In genomic region chr2:207710814-207711740, GRCh38 we compare ENCODE assay signal across 8 cellular contexts. TPM values are rescaled to one million over a fixed set of nuclear protein-coding genes. Genes with fewer than 3 reads are reported as not detected.
A peak's percentile ranks its signal among the peaks of the same experiment; 100 is the strongest.
DNase-seq lines count a peak whose midpoint lies in the region; ATAC-seq and TF ChIP-seq lines count a peak whose summit lies in the region.

CCNYL1 (plus strand) TSS chr2:207711640; CDS start chr2:207711897, 257 bp downstream.

- peak; percentile 89 for TF ChIP-seq POLR2A in GM19193 (IDR thresholded peaks at IDR 0.05; ENCODE audit: extremely low read depth, insufficient read depth, insufficient read length)

- H3K4me3 ChIP-seq in colonic mucosa, result peak within 1 kb of the TSS; percentile 94

- DNase-seq in AML-193 (lab: John Stamatoyannopoulos, UW), result peak; percentile 96 to 97
- DNase-seq in NCI-H510A treated with DMSO at 0.1 percent for 48 hours (lab: John Stamatoyannopoulos, UW), result peak; percentile 97
- DNase-seq in activated CD4-positive, alpha-beta T cell treated with anti-CD3 and anti-CD28 coated beads for 4 hours, result peak; percentile 95 to 98
- peak; percentile 98 for DNase-seq in colonic mucosa
- peak; percentile 100 for DNase-seq in kidney tubule cell (ENCODE audit: low spot score)
- peak; percentile 86 to 96 (median 94) for DNase-seq in stimulated activated CD4-positive, alpha-beta T cell treated with anti-CD3 and anti-CD28 coated beads, Interleukin-1b, Interleukin-23, amount 100 ng/mL, for 24 hours (ENCODE audit: low read depth in 4 of 4, low spot score in 1 of 4)

- H3K27me3 ChIP-seq in colonic mucosa, result no peaks in the 10 kb centered on the region

- no peaks in the 10 kb centered on the region for H3K9me3 ChIP-seq in colonic mucosa

- H3K27ac ChIP-seq in colonic mucosa, result peak within 1 kb of the TSS; percentile 95

- no peak for TF ChIP-seq CTCF in colonic mucosa (IDR thresholded peaks at IDR 0.05)

- H3K36me3 ChIP-seq in colonic mucosa, result no peaks in the 10 kb centered on the region

- peak within 1 kb of the TSS; percentile 85 to 96 for H3K9ac ChIP-seq in colonic mucosa (ENCODE audit: low read depth in 2 of 2, low read length in 2 of 2)

- ATAC-seq in HG03439 (IDR thresholded peaks at IDR 0.05; ENCODE audit: unreplicated experiment), result peak; percentile 97

- intact Hi-C loops in colonic mucosa (cut with DNase I), result loop anchor here (5.0 kb wide), 1 partner anchor 84 kb away; the partner anchor contains the start of gene METTL21A

- no peaks in the 10 kb centered on the region for H3K4me1 ChIP-seq in colonic mucosa

RNA-seq across cellular contexts. Expression of gene CCNYL1, which starts in this region (rescaled TPM):
- total RNA-seq in colonic mucosa, result 10 to 100 TPM; 19.9 to 33.1 TPM

Comparison
In these comparisons a context has a peak if more than half of its experiments do, and no peak if none do; other contexts are left out.
1. Peak in every context shown above with its lines: DNase-seq, ATAC-seq, H3K4me3 ChIP-seq and H3K27ac ChIP-seq.